12 cellular contexts compared by ENCODE assay signal in genomic region chrX:110665223-110665622, GRCh38.
"Had no signal": no experiment of that assay in that cellular context is flagged by ENCODE, and none has a peak within 500 bp of the region (broad histone marks: within the 10 kb centered on the region; RNA-seq: fewer than 3 reads in every experiment).

No MANE protein-coding gene starts in this region.

- H3K4me1 ChIP-seq: parathyroid adenoma, tibial nerve had no signal

- H3K4me3 ChIP-seq: cardiac muscle cell, skin epidermis, tibial nerve had no signal

- H3K27me3 ChIP-seq: cardiac muscle cell had no signal

- DNase-seq: activated CD4-positive, alpha-beta T cell treated with anti-CD3 and anti-CD28 coated beads for 1 hour; activated CD4-positive, alpha-beta T cell treated with anti-CD3 and anti-CD28 coated beads, Interleukin-2, amount 50 U/mL, for 4 hours; activated T-cell treated with anti-CD3 and anti-CD28 coated beads for 4 hours; naive B cell; stimulated activated CD4-positive, alpha-beta T cell treated with anti-CD3 and anti-CD28 coated beads, Interleukin-4, amount 100 ng/mL, for 4 hours; stimulated activated naive CD4-positive, alpha-beta T cell treated with Interleukin-2 at 50 U/mL for 16 hours had no signal

- ATAC-seq: activated naive CD8-positive, alpha-beta T cell treated with anti-CD3 and anti-CD28 coated beads, Interleukin-2, amount 50 U/mL, for 24 hours had no signal

- H3K9me3 ChIP-seq: tibial nerve had no signal

- H3K27ac ChIP-seq: cardiac muscle cell, parathyroid adenoma, skin epidermis, tibial nerve had no signal

- FAIRE-seq: endometrium had no signal

- H3K36me3 ChIP-seq: cardiac muscle cell, tibial nerve had no signal
